In the genomic region with DNA sequence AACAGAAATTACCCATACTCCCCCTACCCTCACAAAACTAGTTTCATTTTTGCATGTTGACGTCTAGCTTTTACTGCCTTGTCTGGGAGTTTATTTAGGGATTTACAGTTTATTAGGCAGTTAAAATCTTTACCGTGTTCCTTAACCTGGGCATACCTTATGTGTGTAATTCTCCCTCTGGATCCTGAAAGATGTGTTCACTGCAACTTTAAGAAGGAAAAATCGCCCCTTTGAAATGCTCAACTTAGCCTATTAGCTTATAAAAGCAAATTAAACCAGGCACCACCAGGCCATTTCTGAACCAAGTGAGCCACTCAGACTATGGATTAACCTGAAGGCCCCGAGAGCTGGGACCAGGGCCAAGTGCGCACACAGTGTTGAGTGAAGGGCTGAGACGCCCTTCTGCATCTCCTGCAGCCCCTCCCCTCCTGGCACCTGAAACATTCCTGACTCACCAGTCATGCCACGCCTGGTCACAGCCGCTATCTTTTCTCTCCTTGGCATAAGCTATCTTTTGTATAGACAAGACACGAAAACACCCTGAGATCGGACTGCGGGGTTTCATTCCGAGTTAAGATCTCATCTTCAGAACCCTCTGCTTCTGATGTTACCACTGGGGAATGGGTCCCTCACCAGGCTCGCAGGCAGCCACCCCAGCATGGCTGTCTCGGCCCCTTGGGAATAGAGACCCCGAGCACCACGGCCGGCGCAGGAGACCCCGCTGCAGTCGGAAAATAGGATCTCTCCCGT, we compare ENCODE assay signal across 9 cellular contexts.
DNase-seq lines count a peak whose midpoint lies in the region; ATAC-seq, FAIRE-seq and TF ChIP-seq lines count a peak whose summit lies in the region.
"Had no signal": no experiment of that assay in that cellular context is flagged by ENCODE, and none has a peak within 500 bp of the region (broad histone marks: within the 10 kb centered on the region; RNA-seq: fewer than 3 reads in every experiment).

No MANE protein-coding gene starts in this region.

- no peak overlapping the region for H3K4ac ChIP-seq in H9 (ENCODE audit: low read depth, low read length)

- no peak overlapping the region for H2BK15ac ChIP-seq in H9 (ENCODE audit: low read depth, low read length)

- H4K5ac ChIP-seq in H9 (ENCODE audit: insufficient read length, low read depth, low read length), result no peak overlapping the region

- H4K91ac ChIP-seq in H9 (ENCODE audit: insufficient read length, low read depth, low read length), result no peak overlapping the region

- H2BK120ac ChIP-seq in H9 (ENCODE audit: low read depth, low read length, poor library complexity, severe bottlenecking), result no peak overlapping the region

- H3K9ac ChIP-seq in kidney (ENCODE audit: low read length in 2 of 2) (no peak overlapping the region), H9 (ENCODE audit: extremely low read depth, insufficient read length, low read length) (no peak overlapping the region)

- POLR2A ChIA-PET in WTC11 (lab: Charles Lee), result interaction anchor here (0.6 kb wide), 1 partner anchor 14 kb away, joined by 3 read pairs; no protein-coding TSS in a partner anchor

- WGBS in H9 (ENCODE audit: extremely low coverage, insufficient read length, low lambda C conversion rate), result no CpG with 5 or more reads among the region's 21 CpGs

- no peak for FAIRE-seq in kidney (lab: Jason Lieb, UNC)

- H3K36me3 ChIP-seq in kidney (ENCODE audit: control insufficient read depth in 1 of 2, insufficient read depth in 2 of 2, low read length in 2 of 2), result no peaks in the 10 kb centered on the region
- H3K36me3 ChIP-seq: neutrophil had no signal

- H2BK12ac ChIP-seq in H9 (ENCODE audit: insufficient read length, low read depth, low read length), result no peak overlapping the region

- no peak overlapping the region for H3K23ac ChIP-seq in H9 (ENCODE audit: insufficient read length, low read depth, low read length)

- peak; percentile 53 for ATAC-seq in WTC11
- ATAC-seq in GM18502 (IDR thresholded peaks at IDR 0.05; ENCODE audit: poor library complexity, unreplicated experiment), result no peak
- no peak for ATAC-seq in GM21786 (IDR thresholded peaks at IDR 0.05; ENCODE audit: unreplicated experiment)
- ATAC-seq in HG02973 (IDR thresholded peaks at IDR 0.05; ENCODE audit: unreplicated experiment), result no peak

- no peaks in the 10 kb centered on the region for H3K23me2 ChIP-seq in H9 (ENCODE audit: insufficient read length, low read depth, low read length, poor library complexity, severe bottlenecking)

- no peak overlapping the region for H3K4me3 ChIP-seq in kidney (ENCODE audit: low read length in 2 of 2)

- no peaks in the 10 kb centered on the region for H3K27me3 ChIP-seq in H9 (ENCODE audit: insufficient read depth, low read length)

- H3T11ph ChIP-seq in H9 (ENCODE audit: low read length), result no peak overlapping the region

- no peak overlapping the region for H3K14ac ChIP-seq in H9 (ENCODE audit: insufficient read depth, low read length)

- H2AFZ ChIP-seq in H9 (ENCODE audit: low read length), result no peak overlapping the region

- no peaks in the 10 kb centered on the region for H3K4me1 ChIP-seq in kidney (ENCODE audit: control insufficient read depth in 1 of 2, insufficient read depth in 1 of 2, low read depth in 1 of 2, low read length in 2 of 2)
- no peaks in the 10 kb centered on the region for H3K4me1 ChIP-seq in H9 (ENCODE audit: insufficient read depth, low read length)

- no peaks in the 10 kb centered on the region for H3K9me3 Mint-ChIP-seq in WTC11
- H3K9me3 Mint-ChIP-seq in H9, result no peaks in the 10 kb centered on the region

- no peak overlapping the region for H2BK20ac ChIP-seq in H9 (ENCODE audit: low read depth, low read length, poor library complexity, severe bottlenecking)

- H4K20me1 ChIP-seq in H9 (ENCODE audit: control insufficient read depth, insufficient read depth, insufficient read length), result no peaks in the 10 kb centered on the region

- H3K4me3 Mint-ChIP-seq in WTC11, result no peak overlapping the region
- H3K4me3 Mint-ChIP-seq in H9, result no peak overlapping the region

- no peak overlapping the region for H2AK5ac ChIP-seq in H9 (ENCODE audit: insufficient read length, low read length)

- H3K27ac ChIP-seq in kidney (ENCODE audit: low read depth in 2 of 2, low read length in 2 of 2), result no peak overlapping the region
- no peak overlapping the region for H3K27ac ChIP-seq in H9 (ENCODE audit: insufficient read length, low read depth, low read length)
- H3K27ac ChIP-seq: neutrophil had no signal

- H3K4me2 ChIP-seq in H9 (ENCODE audit: insufficient read depth, insufficient read length, low read length), result no peak overlapping the region

- H3K4me1 Mint-ChIP-seq in WTC11, result peaks cover 48% of the 10 kb centered on the region
- H3K4me1 Mint-ChIP-seq in H9, result peaks cover 9 to 26% of the 10 kb centered on the region in 2 experiments

- H3K79me2 ChIP-seq in H9 (ENCODE audit: insufficient read depth, low read length), result no peaks in the 10 kb centered on the region

- H4K8ac ChIP-seq in H9 (replicated peaks; ENCODE audit: insufficient read length, low read depth, low read length), result no peak overlapping the region

- no peak for TF ChIP-seq CTCF in WTC11 (IDR thresholded peaks at IDR 0.05)
- no peak for TF ChIP-seq CTCF in kidney (IDR thresholded peaks at IDR 0.05; ENCODE audit: borderline replicate concordance, extremely low read depth, insufficient read depth)
- TF ChIP-seq CTCF in H9 (conservative IDR thresholded peaks at IDR 0.05), result no peak

- peak; percentile 86 for DNase-seq in A172 (ENCODE audit: low spot score)
- peak; percentile 52 for DNase-seq in M059J (ENCODE audit: low read depth)
- DNase-seq in WTC11 (ENCODE audit: low spot score), result no peak
- DNase-seq in kidney, result peak; percentile 83
- no peak for DNase-seq in H9

- CTCF ChIA-PET in WTC11 (lab: Charles Lee), result no interaction called here

- intact Hi-C loops in kidney (cut with DNase I), result no loop called here

- H3K27me3 Mint-ChIP-seq in WTC11 (ENCODE audit: low read depth) (no peaks in the 10 kb centered on the region), H9 (ENCODE audit: low read depth) (no peaks in the 10 kb centered on the region)

- H3K79me1 ChIP-seq in H9 (ENCODE audit: insufficient read depth, low read depth, low read length, poor library complexity, severe bottlenecking), result no peaks in the 10 kb centered on the region

- H3K36me3 Mint-ChIP-seq in WTC11, result no peaks in the 10 kb centered on the region
- no peaks in the 10 kb centered on the region for H3K36me3 Mint-ChIP-seq in H9 (ENCODE audit: insufficient read depth in 1 of 3, low read depth in 3 of 3)

- H2BK5ac ChIP-seq in H9 (ENCODE audit: insufficient read length, low read length), result no peak overlapping the region

- no peak overlapping the region for H3K56ac ChIP-seq in H9 (ENCODE audit: insufficient read length, low read depth, low read length)

- H3K9me3 ChIP-seq in kidney (ENCODE audit: control insufficient read depth in 1 of 2, low read length in 2 of 2), result no peaks in the 10 kb centered on the region
- no peaks in the 10 kb centered on the region for H3K9me3 ChIP-seq in H9 (ENCODE audit: control insufficient read depth, low read depth, low read length)
- H3K9me3 ChIP-seq: neutrophil had no signal

- no peak overlapping the region for H3K18ac ChIP-seq in H9 (ENCODE audit: insufficient read length, low read depth, low read length)

- H3K27ac Mint-ChIP-seq in WTC11 (no peak overlapping the region), H9 (no peak overlapping the region)

TF ChIP-seq in WTC11, 78 proteins besides CTCF, POLR2A, EP300 and RAD21:
- no peak for TF ChIP-seq GRHL2 (CRISPR knock-in tag; IDR thresholded peaks at IDR 0.05; ENCODE audit: insufficient replicate concordance, severe bottlenecking)
- no peak for TF ChIP-seq ELF4 (CRISPR knock-in tag; IDR thresholded peaks at IDR 0.05; ENCODE audit: low read depth)
- TF ChIP-seq, protein P1, sequence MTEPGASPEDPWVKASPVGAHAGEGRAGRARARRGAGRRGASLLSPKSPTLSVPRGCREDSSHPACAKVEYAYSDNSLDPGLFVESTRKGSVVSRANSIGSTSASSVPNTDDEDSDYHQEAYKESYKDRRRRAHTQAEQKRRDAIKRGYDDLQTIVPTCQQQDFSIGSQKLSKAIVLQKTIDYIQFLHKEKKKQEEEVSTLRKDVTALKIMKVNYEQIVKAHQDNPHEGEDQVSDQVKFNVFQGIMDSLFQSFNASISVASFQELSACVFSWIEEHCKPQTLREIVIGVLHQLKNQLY (CRISPR knock-in tag; IDR thresholded peaks at IDR 0.05), result no peak
- TF ChIP-seq NR1H2 (CRISPR knock-in tag; IDR thresholded peaks at IDR 0.05), result no peak
- TF ChIP-seq, protein P2, sequence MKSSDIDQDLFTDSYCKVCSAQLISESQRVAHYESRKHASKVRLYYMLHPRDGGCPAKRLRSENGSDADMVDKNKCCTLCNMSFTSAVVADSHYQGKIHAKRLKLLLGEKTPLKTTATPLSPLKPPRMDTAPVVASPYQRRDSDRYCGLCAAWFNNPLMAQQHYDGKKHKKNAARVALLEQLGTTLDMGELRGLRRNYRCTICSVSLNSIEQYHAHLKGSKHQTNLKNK (CRISPR knock-in tag; IDR thresholded peaks at IDR 0.05), result no peak
- TF ChIP-seq NFATC4 (CRISPR knock-in tag; IDR thresholded peaks at IDR 0.05), result no peak
- no peak for TF ChIP-seq TP53 (CRISPR knock-in tag; IDR thresholded peaks at IDR 0.05)
- TF ChIP-seq PRRX2 (CRISPR knock-in tag; IDR thresholded peaks at IDR 0.05), result no peak
- TF ChIP-seq ZNF219 (CRISPR knock-in tag; IDR thresholded peaks at IDR 0.05; ENCODE audit: borderline replicate concordance), result no peak
- no peak for TF ChIP-seq FOXK1 (CRISPR knock-in tag; IDR thresholded peaks at IDR 0.05)

Comparison
In these comparisons a context has a peak if more than half of its experiments do, and no peak if none do; other contexts are left out.
1. DNase-seq: peak in A172 (single experiment), M059J (single experiment) and kidney (single experiment); none in WTC11 (single experiment) and H9 (single experiment).